ENCODE assay signal across 25 cellular contexts in the genomic region with DNA sequence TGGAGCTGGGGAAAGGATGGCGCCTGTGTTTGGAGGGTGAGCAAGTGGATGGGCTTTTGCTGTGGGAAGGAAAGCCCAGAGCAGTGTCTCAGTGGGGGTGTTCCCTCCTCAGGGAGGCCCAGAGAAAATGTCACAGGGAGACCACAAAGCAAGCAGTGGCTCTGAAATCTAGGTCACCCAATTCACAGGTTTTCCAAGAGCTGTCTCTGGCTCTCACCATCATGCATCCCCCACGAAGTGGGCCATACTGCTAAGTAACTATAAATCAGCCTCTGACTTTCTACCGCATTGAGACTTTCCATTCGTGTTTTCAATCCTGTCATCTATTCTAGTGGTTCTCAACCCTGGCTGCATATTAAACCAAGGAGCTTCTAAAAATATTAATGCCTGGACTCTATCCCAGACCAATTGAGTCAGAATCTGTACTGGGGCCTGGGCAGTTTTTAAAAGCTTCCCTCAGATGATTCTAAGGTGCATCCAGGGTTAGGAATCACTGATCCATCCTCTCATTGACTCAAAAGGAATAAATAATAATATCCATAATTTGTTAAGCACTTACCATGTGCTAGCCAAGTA. TPM values are rescaled to one million over a fixed set of nuclear protein-coding genes. Genes with fewer than 3 reads are reported as not detected.
DNase-seq lines count a peak whose midpoint lies in the region; ATAC-seq, FAIRE-seq and TF ChIP-seq lines count a peak whose summit lies in the region.
"Had no signal": no experiment of that assay in that cellular context is flagged by ENCODE, and none has a peak within 500 bp of the region (broad histone marks: within the 10 kb centered on the region; RNA-seq: fewer than 3 reads in every experiment).

No MANE protein-coding gene starts in this region.

- H3K4ac ChIP-seq in IMR-90 (ENCODE audit: low read depth, low read length): no peak overlapping the region

- intact Hi-C loops in CD8-positive, alpha-beta T cell (cut with DNase I, micrococcal nuclease): no loop called here
- intact Hi-C loops in IMR-90 (cut with micrococcal nuclease): no loop called here
- intact Hi-C loops in right cardiac atrium (cut with DNase I): no loop called here
- intact Hi-C loops in gastrocnemius medialis (cut with DNase I; ENCODE audit: low total_unique reads): no loop called here
- intact Hi-C loops in kidney (cut with DNase I): no loop called here
- intact Hi-C loops in activated CD4-positive, alpha-beta memory T cell treated with anti-CD3 and anti-CD28 coated beads for 36 hours (cut with micrococcal nuclease): no loop called here

- no peak overlapping the region; the same call in 1 of the 2 replicates for H3K18ac ChIP-seq in IMR-90 (ENCODE audit: low read depth, low read length)

- no peak overlapping the region for H3K27ac ChIP-seq in CD8-positive, alpha-beta T cell (ENCODE audit: low read depth, low read length)
- H3K27ac ChIP-seq in IMR-90 (ENCODE audit: insufficient read depth, low read length) (no peak overlapping the region), right cardiac atrium (ENCODE audit: low read length) (peak overlapping the region; percentile 59), gastrocnemius medialis (peak overlapping the region in 1 of 4 donors; percentile 19), kidney (ENCODE audit: low read depth in 2 of 2, low read length in 2 of 2) (no peak overlapping the region)
- H3K27ac ChIP-seq: BLaER1 treated with 17β-estradiol and CSF1 and Interleukin-3, amounts not matched to agents 10 nM and 100 nM; HL-60; parathyroid adenoma; SK-N-MC; suprapubic skin had no signal

- no peaks in the 10 kb centered on the region; the same call in 1 of the 2 replicates for H3K9me1 ChIP-seq in IMR-90 (ENCODE audit: insufficient read depth, low read length)

- 64% methylated on average over 2 of the region's 4 CpGs; no CpG with 5 or more reads in 1 of the 2 experiments for WGBS in IMR-90 (ENCODE audit: extremely low coverage in 2 of 2, insufficient read length in 1 of 2), 2 experiments
- WGBS in right cardiac atrium: 76% methylated on average over 4 of the region's 4 CpGs

- no peak overlapping the region for H3K14ac ChIP-seq in IMR-90 (replicated peaks; ENCODE audit: low read depth, low read length)

- no peak overlapping the region for H3K56ac ChIP-seq in IMR-90 (ENCODE audit: extremely low read depth, insufficient read depth, low read length)

- H3K4me3 Mint-ChIP-seq in CD8-positive, alpha-beta T cell: no peak overlapping the region
- H3K4me3 Mint-ChIP-seq in activated CD4-positive, alpha-beta memory T cell treated with anti-CD3 and anti-CD28 coated beads for 36 hours: no peak overlapping the region
- H3K4me3 Mint-ChIP-seq: activated CD4-positive, alpha-beta T cell treated with anti-CD3 and anti-CD28 coated beads for 36 hours; nephron had no signal

- H3K4me1 ChIP-seq in CD8-positive, alpha-beta T cell (ENCODE audit: insufficient read depth, low read length): no peaks in the 10 kb centered on the region
- H3K4me1 ChIP-seq in IMR-90 (ENCODE audit: control insufficient read depth, insufficient read depth, low read length): peaks cover 6% of the 10 kb centered on the region; the same call in 1 of the 2 replicates
- H3K4me1 ChIP-seq in right cardiac atrium (ENCODE audit: control insufficient read depth, insufficient read depth, low read length): peaks cover 12% of the 10 kb centered on the region
- peaks cover 29 to 32% of the 10 kb centered on the region in 2 donors for H3K4me1 ChIP-seq in gastrocnemius medialis
- H3K4me1 ChIP-seq in kidney (ENCODE audit: control insufficient read depth in 1 of 2, insufficient read depth in 1 of 2, low read depth in 1 of 2, low read length in 2 of 2): peaks cover 4 to 8% of the 10 kb centered on the region in 2 donors

- no peaks in the 10 kb centered on the region for H4K20me1 ChIP-seq in IMR-90 (ENCODE audit: insufficient read depth, low read length)
- H4K20me1 ChIP-seq: BLaER1 treated with 17β-estradiol and CSF1 and Interleukin-3, amounts not matched to agents 10 nM and 100 nM had no signal

- no peak overlapping the region for H2AK5ac ChIP-seq in IMR-90 (ENCODE audit: low read depth, low read length)

- dilution Hi-C loops in IMR-90 (cut with HindIII; ENCODE audit: low sequenced_read_pairs, unreplicated experiment): no loop called here

- H3K9ac ChIP-seq in IMR-90 (ENCODE audit: low read depth, low read length) (no peak overlapping the region), kidney (ENCODE audit: low read length in 2 of 2) (no peak overlapping the region)
- H3K9ac ChIP-seq: BLaER1 treated with 17β-estradiol and CSF1 and Interleukin-3, amounts not matched to agents 10 nM and 100 nM; parathyroid adenoma had no signal

- H3K36me3 Mint-ChIP-seq in CD8-positive, alpha-beta T cell: peaks cover 19% of the 10 kb centered on the region
- peaks cover 2% of the 10 kb centered on the region for H3K36me3 Mint-ChIP-seq in activated CD4-positive, alpha-beta memory T cell treated with anti-CD3 and anti-CD28 coated beads for 36 hours

- no peak overlapping the region for H2BK15ac ChIP-seq in IMR-90 (ENCODE audit: low read depth, low read length)

- no peak for TF ChIP-seq POLR2A in IMR-90 (IDR thresholded peaks at IDR 0.05; ENCODE audit: low read depth, low read length)
- no peak for TF ChIP-seq POLR2A in gastrocnemius medialis (IDR thresholded peaks at IDR 0.05)

- H3K27me3 ChIP-seq in CD8-positive, alpha-beta T cell (ENCODE audit: insufficient read depth, low read length): no peaks in the 10 kb centered on the region
- H3K27me3 ChIP-seq in IMR-90 (ENCODE audit: control insufficient read depth, insufficient read depth, low read length) (no peaks in the 10 kb centered on the region), right cardiac atrium (ENCODE audit: control insufficient read depth, insufficient read depth) (no peaks in the 10 kb centered on the region), gastrocnemius medialis (no peaks in the 10 kb centered on the region)
- H3K27me3 ChIP-seq: BLaER1 treated with 17β-estradiol and CSF1 and Interleukin-3, amounts not matched to agents 10 nM and 100 nM; suprapubic skin had no signal

- no peak overlapping the region for H2AK9ac ChIP-seq in IMR-90 (replicated peaks; ENCODE audit: low read depth, low read length, poor library complexity)

- peak in 2 of 7 experiments; percentile 1 to 17 for DNase-seq in CD8-positive, alpha-beta T cell
- no peak for DNase-seq in IMR-90
- no peak for DNase-seq in right cardiac atrium
- DNase-seq in gastrocnemius medialis: no peak
- no peak for DNase-seq in HUDEP-2 (lab: John Stamatoyannopoulos, UW; ENCODE audit: unreplicated experiment in 76 of 76)
- DNase-seq in epidermal melanocyte (ENCODE audit: insufficient read length, low spot score): no peak
- no peak for DNase-seq in kidney
- DNase-seq in activated CD4-positive, alpha-beta memory T cell treated with anti-CD3 and anti-CD28 coated beads for 36 hours: no peak
- DNase-seq: activated CD4-positive, alpha-beta T cell treated with anti-CD3 and anti-CD28 coated beads for 36 hours; activated naive CD4-positive, alpha-beta T cell treated with anti-CD3 and anti-CD28 coated beads, Interleukin-2, amount 50 U/mL, for 16 hours; activated T-cell treated with anti-CD3 and anti-CD28 coated beads, Interleukin-2, amount 50 U/mL, for 48 hours; caudate nucleus; dermis blood vessel endothelial cell; HCEC 1CT; left colon; NCI-H1092; NCI-H1930; RPMI8226 had no signal

- H3K79me1 ChIP-seq in IMR-90 (ENCODE audit: low read depth in 1 of 2, low read length in 2 of 2): no peaks in the 10 kb centered on the region

- no peak for FAIRE-seq in kidney (lab: Jason Lieb, UNC)
- FAIRE-seq: urothelium cell line had no signal

- in situ Hi-C loops in IMR-90 (cut with MboI; ENCODE audit: low sequenced_read_pairs) (no loop called here), gastrocnemius medialis (cut with MboI; ENCODE audit: low sequenced_read_pairs in 4 of 4) (no loop called here)

- H2BK120ac ChIP-seq in IMR-90 (ENCODE audit: low read depth, low read length): peak overlapping the region; percentile 22; the same call in 1 of the 2 replicates

- H4K5ac ChIP-seq in IMR-90 (ENCODE audit: low read depth, low read length): no peak overlapping the region

- no peak for TF ChIP-seq RAD21 in IMR-90 (IDR thresholded peaks at IDR 0.05; ENCODE audit: low read length)

- H3K36me3 ChIP-seq in CD8-positive, alpha-beta T cell (ENCODE audit: insufficient read depth, low read length): no peaks in the 10 kb centered on the region
- no peaks in the 10 kb centered on the region for H3K36me3 ChIP-seq in IMR-90 (ENCODE audit: control insufficient read depth, insufficient read depth, low read length)
- H3K36me3 ChIP-seq in gastrocnemius medialis: no peaks in the 10 kb centered on the region
- H3K36me3 ChIP-seq in kidney (ENCODE audit: control insufficient read depth in 1 of 2, insufficient read depth in 2 of 2, low read length in 2 of 2): no peaks in the 10 kb centered on the region

- BruUV-seq in IMR-90 (replicated peaks; lab: Mats Ljungman, UMichigan): no TSS peak

- no peak for TF ChIP-seq CTCF in CD8-positive, alpha-beta T cell (IDR thresholded peaks at IDR 0.05)
- no peak for TF ChIP-seq CTCF in IMR-90 (conservative IDR thresholded peaks at IDR 0.05; ENCODE audit: low read depth, low read length)
- no peak for TF ChIP-seq CTCF in gastrocnemius medialis (IDR thresholded peaks at IDR 0.05 in 4 of 5, conservative IDR thresholded peaks at IDR 0.05 in 1 of 5)
- TF ChIP-seq CTCF in kidney (IDR thresholded peaks at IDR 0.05; ENCODE audit: borderline replicate concordance, extremely low read depth, insufficient read depth): no peak

- ATAC-seq in CD8-positive, alpha-beta T cell: no peak
- ATAC-seq in IMR-90 (ENCODE audit: low read depth) (no peak), right cardiac atrium (no peak), gastrocnemius medialis (peak; percentile 59 to 73)
- ATAC-seq: activated CD4-positive, alpha-beta T cell treated with anti-CD3 and anti-CD28 coated beads for 36 hours; left colon had no signal

- H2AFZ ChIP-seq in IMR-90 (replicated peaks; ENCODE audit: low read length, poor library complexity): no peak overlapping the region
- H2AFZ ChIP-seq: parathyroid adenoma had no signal

- CTCF ChIA-PET in CD8-positive, alpha-beta T cell (lab: Charles Lee): no interaction called here
- CTCF ChIA-PET in IMR-90 (lab: Yijun Ruan, JAX): no interaction called here
- CTCF ChIA-PET in activated CD4-positive, alpha-beta memory T cell treated with anti-CD3 and anti-CD28 coated beads for 36 hours (lab: Charles Lee): no interaction called here

- H2BK5ac ChIP-seq in IMR-90 (ENCODE audit: low read depth, low read length, poor library complexity, severe bottlenecking): no peak overlapping the region

- H4K8ac ChIP-seq in IMR-90 (ENCODE audit: low read depth in 2 of 2, low read length in 2 of 2): 0 out of 4 replicates have a peak overlapping the region, but pooled peaks of 1 of the 2 experiments have one; percentile 20

- no peak overlapping the region for H3K23ac ChIP-seq in IMR-90 (ENCODE audit: low read depth, low read length)

- no peak overlapping the region for H2BK20ac ChIP-seq in IMR-90 (ENCODE audit: low read depth, low read length)

- H3K4me1 Mint-ChIP-seq in CD8-positive, alpha-beta T cell (ENCODE audit: low read depth): peaks cover 3% of the 10 kb centered on the region
- H3K4me1 Mint-ChIP-seq in activated CD4-positive, alpha-beta memory T cell treated with anti-CD3 and anti-CD28 coated beads for 36 hours (ENCODE audit: low read depth): no peaks in the 10 kb centered on the region
- H3K4me1 Mint-ChIP-seq: activated CD4-positive, alpha-beta T cell treated with anti-CD3 and anti-CD28 coated beads for 36 hours had no signal

- H3K4me2 ChIP-seq in IMR-90 (ENCODE audit: low read depth, low read length): no peak overlapping the region
- H3K4me2 ChIP-seq: BLaER1 treated with 17β-estradiol and CSF1 and Interleukin-3, amounts not matched to agents 10 nM and 100 nM had no signal

- POLR2A ChIA-PET in CD8-positive, alpha-beta T cell (lab: Charles Lee): no interaction called here
- POLR2A ChIA-PET in IMR-90 (lab: Charles Lee; ENCODE audit: unreplicated experiment): no interaction called here
- POLR2A ChIA-PET in activated CD4-positive, alpha-beta memory T cell treated with anti-CD3 and anti-CD28 coated beads for 36 hours (lab: Charles Lee): no interaction called here

- H3K9me3 ChIP-seq in CD8-positive, alpha-beta T cell (ENCODE audit: low read length): no peaks in the 10 kb centered on the region
- H3K9me3 ChIP-seq in IMR-90 (ENCODE audit: control insufficient read depth, insufficient read depth, low read length) (no peaks in the 10 kb centered on the region), right cardiac atrium (ENCODE audit: control insufficient read depth, low read length) (no peaks in the 10 kb centered on the region), gastrocnemius medialis (no peaks in the 10 kb centered on the region), kidney (ENCODE audit: control insufficient read depth in 1 of 2, low read length in 2 of 2) (no peaks in the 10 kb centered on the region)
- H3K9me3 ChIP-seq: BLaER1 treated with 17β-estradiol and CSF1 and Interleukin-3, amounts not matched to agents 10 nM and 100 nM; suprapubic skin had no signal

- H3K9me3 Mint-ChIP-seq in CD8-positive, alpha-beta T cell: no peaks in the 10 kb centered on the region
- H3K9me3 Mint-ChIP-seq in activated CD4-positive, alpha-beta memory T cell treated with anti-CD3 and anti-CD28 coated beads for 36 hours: no peaks in the 10 kb centered on the region
- H3K9me3 Mint-ChIP-seq: nephron had no signal

- H3K4me3 ChIP-seq in CD8-positive, alpha-beta T cell (ENCODE audit: low read depth, low read length): no peak overlapping the region
- H3K4me3 ChIP-seq in IMR-90 (ENCODE audit: insufficient read depth, low read depth, low read length) (no peak overlapping the region), right cardiac atrium (ENCODE audit: low read length) (no peak overlapping the region), gastrocnemius medialis (no peak overlapping the region), kidney (ENCODE audit: low read length in 2 of 2) (no peak overlapping the region)
- H3K4me3 ChIP-seq: BLaER1 treated with 17β-estradiol and CSF1 and Interleukin-3, amounts not matched to agents 10 nM and 100 nM; SK-N-MC; suprapubic skin had no signal

- peak overlapping the region; percentile 45 for H3K27ac Mint-ChIP-seq in CD8-positive, alpha-beta T cell
- no peak overlapping the region for H3K27ac Mint-ChIP-seq in activated CD4-positive, alpha-beta memory T cell treated with anti-CD3 and anti-CD28 coated beads for 36 hours
- H3K27ac Mint-ChIP-seq: activated CD4-positive, alpha-beta T cell treated with anti-CD3 and anti-CD28 coated beads for 36 hours had no signal

- no peaks in the 10 kb centered on the region for H3K27me3 Mint-ChIP-seq in CD8-positive, alpha-beta T cell (ENCODE audit: low read depth)
- H3K27me3 Mint-ChIP-seq in activated CD4-positive, alpha-beta memory T cell treated with anti-CD3 and anti-CD28 coated beads for 36 hours: no peaks in the 10 kb centered on the region
- H3K27me3 Mint-ChIP-seq: activated CD4-positive, alpha-beta T cell treated with anti-CD3 and anti-CD28 coated beads for 36 hours had no signal

- H4K91ac ChIP-seq in IMR-90 (ENCODE audit: insufficient read depth, low read depth, low read length): no peak overlapping the region

RNA-seq across cellular contexts. Expression of a gene that starts 2.0 kb away (rescaled TPM):
- 1 to 10 TPM; 3.3 to 3.6 TPM for total RNA-seq in CD8-positive, alpha-beta T cell
- 0.28 and 1.4 TPM in 2 replicates for total RNA-seq in IMR-90 (2012; rRNA removed)
- 0.76 and 1.0 TPM in 2 replicates for polyA plus RNA-seq in IMR-90 (2012; rRNA removed)
- 0.05 and 0.35 TPM in 2 replicates for polyA plus RNA-seq in IMR-90 (2012; cell fraction: cytosol; rRNA removed)
- 1.6 and 7.9 TPM in 2 replicates for polyA plus RNA-seq in IMR-90 (2012; cell fraction: nucleus; rRNA removed; ENCODE audit: low replicate concordance)
- total RNA-seq in right cardiac atrium: 1 to 10 TPM; 1.5 to 3.3 (median 2.3) TPM
- polyA plus RNA-seq in right cardiac atrium: 4.3 TPM
- under 1 TPM in 2 of 4 donors, not detected in 2; 0.33 to 1.00 TPM for total RNA-seq in gastrocnemius medialis
- 38.4 TPM for total RNA-seq in kidney
- polyA plus RNA-seq in kidney (ENCODE audit: insufficient read depth, low read depth, low replicate concordance): 6.3 TPM
- 1 to 10 TPM; 2.5 to 2.6 TPM for total RNA-seq in activated CD4-positive, alpha-beta memory T cell treated with anti-CD3 and anti-CD28 coated beads for 36 hours

RNA-seq across cellular contexts. Expression of a gene that starts 37.2 kb away (rescaled TPM):
- total RNA-seq in CD8-positive, alpha-beta T cell: 1 to 10 TPM; 1.2 to 1.5 TPM
- total RNA-seq in IMR-90 (2012; rRNA removed) (10.0 and 12.9 TPM in 2 replicates), right cardiac atrium (10 to 100 TPM in 3 of 4 donors, 1 to 10 TPM in 1; 6.2 to 19.1 (median 11.1) TPM), gastrocnemius medialis (10 to 100 TPM in 1 of 4 donors, 1 to 10 TPM in 3; 2.5 to 15.3 (median 3.1) TPM), kidney (291 TPM)
- polyA plus RNA-seq in IMR-90 (2012; rRNA removed) (7.3 and 8.2 TPM in 2 replicates), right cardiac atrium (14.6 TPM), kidney (ENCODE audit: insufficient read depth, low read depth, low replicate concordance) (155 TPM)
- 4.1 and 4.5 TPM in 2 replicates for polyA plus RNA-seq in IMR-90 (2012; cell fraction: cytosol; rRNA removed)
- polyA plus RNA-seq in IMR-90 (2012; cell fraction: nucleus; rRNA removed; ENCODE audit: low replicate concordance): 2.1 and 3.5 TPM in 2 replicates
- 10 to 100 TPM; 11.5 TPM for total RNA-seq in activated CD4-positive, alpha-beta memory T cell treated with anti-CD3 and anti-CD28 coated beads for 36 hours

Comparison
In these comparisons a context has a peak if more than half of its experiments do, and no peak if none do; other contexts are left out.
1. ATAC-seq: peak in gastrocnemius medialis (2 of 2); none in CD8-positive, alpha-beta T cell (single experiment), IMR-90 (single experiment) and right cardiac atrium (0 of 2).
2. RNA of a gene that starts 37.2 kb away (total RNA-seq): 291 TPM in kidney (single experiment); 10.0 to 12.9 TPM in IMR-90, 11.5 TPM in activated CD4-positive, alpha-beta memory T cell treated with anti-CD3 and anti-CD28 coated beads for 36 hours, 6.2 to 19.1 TPM in right cardiac atrium, 2.5 to 15.3 TPM in gastrocnemius medialis and 1.2 to 1.5 TPM in CD8-positive, alpha-beta T cell; every median in the first group is over 10 times any median in the second.